ENCODE assay signal across 9 cellular contexts in the genomic region with DNA sequence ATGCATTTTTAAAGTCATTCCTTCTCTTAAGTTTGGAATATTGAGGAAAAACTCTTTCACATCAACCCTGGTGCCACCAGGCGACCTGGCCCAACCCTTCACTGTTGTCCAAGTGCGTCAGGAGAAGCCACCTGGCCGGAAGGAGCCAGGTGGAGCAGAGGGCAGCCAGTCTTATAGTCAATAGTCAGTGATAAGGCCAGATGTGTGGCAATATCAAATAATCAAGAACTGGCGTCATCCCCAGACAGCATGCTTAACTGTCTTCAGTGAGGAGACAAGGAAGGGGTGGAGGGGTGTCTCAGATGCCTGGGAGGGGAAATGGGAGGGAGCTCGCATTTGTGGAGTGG. TPM values are rescaled to one million over a fixed set of nuclear protein-coding genes. Genes with fewer than 3 reads are reported as not detected.
DNase-seq lines count a peak whose midpoint lies in the region; ATAC-seq, FAIRE-seq and TF ChIP-seq lines count a peak whose summit lies in the region.
"Had no signal": no experiment of that assay in that cellular context is flagged by ENCODE, and none has a peak within 500 bp of the region (broad histone marks: within the 10 kb centered on the region; RNA-seq: fewer than 3 reads in every experiment).

No MANE protein-coding gene starts in this region.

- H3K4me1 ChIP-seq in body of pancreas (peaks cover 25% of the 10 kb centered on the region), small intestine (ENCODE audit: control insufficient read depth in 2 of 2, insufficient read depth in 1 of 2, low read depth in 1 of 2, low read length in 1 of 2) (peaks cover 16 to 17% of the 10 kb centered on the region in 2 donors)

- FAIRE-seq in small intestine (lab: Jason Lieb, UNC), result no peak
- FAIRE-seq: frontal cortex had no signal

- intact Hi-C loops in body of pancreas (cut with DNase I), result no loop called here

- WGBS in body of pancreas, 2 donors, result 38 to 63% methylated on average over 5 of the region's 5 CpGs
- WGBS in small intestine, 3 donors, result 13 to 65% (median 33%) methylated on average over 5 of the region's 5 CpGs

- no peak for TF ChIP-seq POLR2A in body of pancreas (IDR thresholded peaks at IDR 0.05)

- H3K27me3 ChIP-seq in body of pancreas (no peaks in the 10 kb centered on the region), small intestine (ENCODE audit: control insufficient read depth in 2 of 2, insufficient read depth in 2 of 2, low read length in 2 of 2) (no peaks in the 10 kb centered on the region)

- H3K9me3 ChIP-seq in body of pancreas (no peaks in the 10 kb centered on the region), small intestine (ENCODE audit: control insufficient read depth, low read depth) (no peaks in the 10 kb centered on the region)

- ATAC-seq in body of pancreas, result peak; percentile 47
- peak; percentile 76 for ATAC-seq in left lobe of liver
- no peak for ATAC-seq in GM21447 (IDR thresholded peaks at IDR 0.05; ENCODE audit: unreplicated experiment)
- no peak for ATAC-seq in HG02884 (IDR thresholded peaks at IDR 0.05; ENCODE audit: unreplicated experiment)

- H3K36me3 ChIP-seq in body of pancreas (replicated peaks in 1 of 2; ENCODE audit: insufficient read depth in 1 of 2, low read depth in 2 of 2), result no peaks in the 10 kb centered on the region
- no peaks in the 10 kb centered on the region for H3K36me3 ChIP-seq in small intestine (ENCODE audit: control insufficient read depth in 2 of 2, insufficient read depth in 2 of 2, low read length in 2 of 2)

- TF ChIP-seq CTCF in body of pancreas (IDR thresholded peaks at IDR 0.05), result no peak

- DNase-seq in HUDEP-2 (lab: John Stamatoyannopoulos, UW; ENCODE audit: unreplicated experiment in 76 of 76) (peak in 61 of 76 experiments; percentile 34 to 92 (median 70)), body of pancreas (peak; percentile 28 to 56 (median 40)), left lobe of liver (ENCODE audit: low spot score) (peak; percentile 70), small intestine (peak; percentile 98), cerebellum (ENCODE audit: low spot score) (no peak), NCI-H2081 treated with DMSO at 0.1 percent for 48 hours (lab: John Stamatoyannopoulos, UW) (no peak)

- peak overlapping the region in 3 of 4 donors; percentile 23 to 70 (median 60) for H3K27ac ChIP-seq in body of pancreas
- H3K27ac ChIP-seq in small intestine (ENCODE audit: low read depth in 1 of 2, low read length in 1 of 2), result peak overlapping the region; percentile 84 to 94

- no peak overlapping the region for H3K4me3 ChIP-seq in body of pancreas
- H3K4me3 ChIP-seq in small intestine (ENCODE audit: low read depth in 1 of 2, low read length in 2 of 2), result no peak overlapping the region

RNA-seq across cellular contexts. Expression of gene FOS, which starts 49.1 kb away (rescaled TPM):
- total RNA-seq in body of pancreas (1,000 to 10,000 TPM in 1 of 2 donors, 100 to 1,000 TPM in 1; 412 to 1,093 TPM), left lobe of liver (13.1 TPM), cerebellum (36.3 TPM)
- polyA plus RNA-seq in small intestine, result 100 to 1,000 TPM in 2 of 3 donors, 10 to 100 TPM in 1; 71.6 to 344 (median 136) TPM

RNA-seq across cellular contexts. Expression of gene TMED10, which starts 53.1 kb away (rescaled TPM):
- total RNA-seq in body of pancreas (100 to 1,000 TPM; 150 to 243 TPM), left lobe of liver (275 TPM), cerebellum (111 TPM)
- 100 to 1,000 TPM in 1 of 3 donors, 10 to 100 TPM in 2; 26.4 to 260 (median 40.5) TPM for polyA plus RNA-seq in small intestine

Comparison
In these comparisons a context has a peak if more than half of its experiments do, and no peak if none do; other contexts are left out.
1. DNase-seq: peak in HUDEP-2 (61 of 76), body of pancreas (4 of 4), left lobe of liver (single experiment) and small intestine (single experiment); none in cerebellum (single experiment) and NCI-H2081 treated with DMSO at 0.1 percent for 48 hours (single experiment).
2. ATAC-seq: peak in body of pancreas (single experiment) and left lobe of liver (single experiment); none in GM21447 (single experiment) and HG02884 (single experiment).
3. RNA of gene FOS, which starts 49.1 kb away (total RNA-seq): 412 to 1,093 TPM in body of pancreas; 36.3 TPM in cerebellum (single experiment) and 13.1 TPM in left lobe of liver (single experiment); every median in the first group is over 10 times any median in the second.